ENCODE assay signal across 1 cellular context in genomic region chr20:60053125-60053812, GRCh38.
TF ChIP-seq lines count a peak whose summit lies in the region.

No MANE protein-coding gene starts in this region.

TF ChIP-seq in HepG2, 621 proteins besides CTCF, POLR2A, EP300 and RAD21 (continued from another document):
- TF ChIP-seq ZNF7 (CRISPR knock-in tag; IDR thresholded peaks at IDR 0.05) (no peak), SIX1 (CRISPR knock-in tag; IDR thresholded peaks at IDR 0.05; ENCODE audit: borderline replicate concordance) (no peak), NFIC (IDR thresholded peaks at IDR 0.05; ENCODE audit: low read length) (no peak), SPEN (CRISPR knock-in tag; IDR thresholded peaks at IDR 0.05; ENCODE audit: low read depth) (no peak)
